ENCODE assay signal across 1 cellular context in genomic region chr5:177006265-177006972, GRCh38.
TF ChIP-seq lines count a peak whose summit lies in the region.

TSS of gene UIMC1 (minus strand) at chr5:177006779. CDS start at chr5:176982615, 24,164 bp downstream.

TF ChIP-seq in H1, 55 proteins besides CTCF, POLR2A, EP300 and RAD21:
- no peak for TF ChIP-seq GTF2F1 (IDR thresholded peaks at IDR 0.05; ENCODE audit: borderline replicate concordance, low read depth, low read length)
- TF ChIP-seq CHD7 (IDR thresholded peaks at IDR 0.05; ENCODE audit: insufficient replicate concordance, low read length): no peak
- TF ChIP-seq SRF (IDR thresholded peaks at IDR 0.05; ENCODE audit: low read depth, low read length): no peak
- peak; percentile 95 for TF ChIP-seq JUND (IDR thresholded peaks at IDR 0.05; ENCODE audit: low read length)
- peak; percentile 94 for TF ChIP-seq CHD1 (IDR thresholded peaks at IDR 0.05; ENCODE audit: low read depth, low read length)
- no peak for TF ChIP-seq TAF7 (optimal IDR thresholded peaks at IDR 0.05; ENCODE audit: borderline replicate concordance, low read depth, low read length)
- peak; percentile 55; the same call in 1 of the 2 replicates for TF ChIP-seq EGR1 (IDR thresholded peaks at IDR 0.05; ENCODE audit: borderline replicate concordance, low read depth, low read length)
- no peak for TF ChIP-seq RFX5 (IDR thresholded peaks at IDR 0.05; ENCODE audit: borderline replicate concordance, low read depth, low read length)
- no peak for TF ChIP-seq POLR2AphosphoS5 (IDR thresholded peaks at IDR 0.05; ENCODE audit: low read depth, low read length)
- peak; percentile 68; the same call in 1 of the 2 replicates for TF ChIP-seq TBP (IDR thresholded peaks at IDR 0.05; ENCODE audit: low read depth, low read length)
- TF ChIP-seq ASH2L (IDR thresholded peaks at IDR 0.05; ENCODE audit: low read length): peak; percentile 69
- no peak for TF ChIP-seq ATF2 (IDR thresholded peaks at IDR 0.05; ENCODE audit: low read length)
- TF ChIP-seq SAP30 (IDR thresholded peaks at IDR 0.05; ENCODE audit: insufficient read depth, insufficient replicate concordance, low read length): no peak
- TF ChIP-seq GABPA (IDR thresholded peaks at IDR 0.05; ENCODE audit: borderline replicate concordance, insufficient read depth, low read length): no peak
- TF ChIP-seq KDM1A (IDR thresholded peaks at IDR 0.05; ENCODE audit: borderline replicate concordance, low read length): no peak
- peak; percentile 72 for TF ChIP-seq SP1 (IDR thresholded peaks at IDR 0.05; ENCODE audit: low read depth, low read length)
- no peak for TF ChIP-seq SUZ12 (IDR thresholded peaks at IDR 0.05; ENCODE audit: low read length)
- peak; percentile 68 for TF ChIP-seq CHD2 (IDR thresholded peaks at IDR 0.05; ENCODE audit: low read length)
- no peak for TF ChIP-seq CTBP2 (IDR thresholded peaks at IDR 0.05; ENCODE audit: borderline replicate concordance, insufficient read depth, insufficient read length, low read length)
- 0 out of 2 replicates have a peak, but pooled peaks have one; percentile 18 for TF ChIP-seq TCF12 (IDR thresholded peaks at IDR 0.05; ENCODE audit: low read depth, low read length)
- TF ChIP-seq CEBPB (IDR thresholded peaks at IDR 0.05; ENCODE audit: low read depth, low read length): no peak
- no peak for TF ChIP-seq EZH2 (IDR thresholded peaks at IDR 0.05; ENCODE audit: low read depth, low read length, severe bottlenecking)
- TF ChIP-seq NRF1 (IDR thresholded peaks at IDR 0.05; ENCODE audit: low read depth, low read length): peak; percentile 61
- peak; percentile 76 for TF ChIP-seq YY1 (IDR thresholded peaks at IDR 0.05; ENCODE audit: low read depth, low read length)
- TF ChIP-seq MAX (IDR thresholded peaks at IDR 0.05): peak; percentile 78
- TF ChIP-seq CBX5 (IDR thresholded peaks at IDR 0.05; ENCODE audit: low read depth, low read length): no peak
- TF ChIP-seq TEAD4 (IDR thresholded peaks at IDR 0.05; ENCODE audit: low read depth, low read length): 0 out of 2 replicates have a peak, but pooled peaks have one; percentile 38
- TF ChIP-seq CBX8 (IDR thresholded peaks at IDR 0.05; ENCODE audit: borderline replicate concordance, low read depth, low read length): no peak
- no peak for TF ChIP-seq RXRA (IDR thresholded peaks at IDR 0.05; ENCODE audit: insufficient read depth, low read depth, low read length)
- peak; percentile 48; the same call in 1 of the 2 replicates for TF ChIP-seq SIX5 (IDR thresholded peaks at IDR 0.05; ENCODE audit: low read depth, low read length)
- TF ChIP-seq RBBP5 (IDR thresholded peaks at IDR 0.05; ENCODE audit: borderline replicate concordance, low read depth, low read length): peak; percentile 85; the same call in 1 of the 2 replicates
- TF ChIP-seq JUN (IDR thresholded peaks at IDR 0.05; ENCODE audit: low read depth, low read length): no peak
- TF ChIP-seq BRCA1 (IDR thresholded peaks at IDR 0.05; ENCODE audit: low read depth, low read length): peak; percentile 23; the same call in 1 of the 2 replicates
- TF ChIP-seq SP4 (IDR thresholded peaks at IDR 0.05; ENCODE audit: low read length): no peak
- no peak for TF ChIP-seq RNF2 (IDR thresholded peaks at IDR 0.05; ENCODE audit: borderline replicate concordance, low read depth, low read length, missing control alignments, poor library complexity, severe bottlenecking)
- peak; percentile 71 for TF ChIP-seq CREB1 (IDR thresholded peaks at IDR 0.05)
- TF ChIP-seq FOSL1 (IDR thresholded peaks at IDR 0.05; ENCODE audit: insufficient read depth, low read depth, low read length): 0 out of 2 replicates have a peak, but pooled peaks have one; percentile 13
- TF ChIP-seq BACH1 (IDR thresholded peaks at IDR 0.05; ENCODE audit: low read length): peak; percentile 81
- TF ChIP-seq SIRT6 (IDR thresholded peaks at IDR 0.05; ENCODE audit: low read length): no peak
- no peak for TF ChIP-seq SP2 (IDR thresholded peaks at IDR 0.05; ENCODE audit: low read length)
- TF ChIP-seq MAFK (IDR thresholded peaks at IDR 0.05; ENCODE audit: low read depth, low read length): no peak
- TF ChIP-seq POU5F1 (IDR thresholded peaks at IDR 0.05; ENCODE audit: low read depth, low read length): 0 out of 2 replicates have a peak, but pooled peaks have one; percentile 34
- TF ChIP-seq BCL11A (IDR thresholded peaks at IDR 0.05; ENCODE audit: low read depth in 2 of 2, low read length in 2 of 2): no peak
- no peak for TF ChIP-seq NANOG (IDR thresholded peaks at IDR 0.05; ENCODE audit: insufficient read depth, low read depth, low read length, poor library complexity, severe bottlenecking)
- TF ChIP-seq HDAC6 (IDR thresholded peaks at IDR 0.05; ENCODE audit: low read depth, low read length): no peak
- TF ChIP-seq E2F6 (IDR thresholded peaks at IDR 0.05): 0 out of 2 replicates have a peak, but pooled peaks have one; percentile 11
- TF ChIP-seq HDAC2 (IDR thresholded peaks at IDR 0.05; ENCODE audit: borderline replicate concordance in 1 of 2, low read depth in 2 of 2, low read length in 2 of 2): peak; percentile 82 to 90; a peak in 2 of 4 replicates
- TF ChIP-seq TAF1 (IDR thresholded peaks at IDR 0.05; ENCODE audit: low read depth, low read length): peak; percentile 64
- TF ChIP-seq PHF8 (conservative IDR thresholded peaks at IDR 0.05; ENCODE audit: low read depth, low read length): peak; percentile 78
- peak; percentile 33 to 50; a peak in 2 of 4 replicates for TF ChIP-seq SIN3A (conservative IDR thresholded peaks at IDR 0.05 in 1 of 2, IDR thresholded peaks at IDR 0.05 in 1 of 2; ENCODE audit: low read depth in 1 of 2, low read length in 2 of 2)
